Comparison of ENCODE assay signal across 8 cellular contexts in the genomic region with DNA sequence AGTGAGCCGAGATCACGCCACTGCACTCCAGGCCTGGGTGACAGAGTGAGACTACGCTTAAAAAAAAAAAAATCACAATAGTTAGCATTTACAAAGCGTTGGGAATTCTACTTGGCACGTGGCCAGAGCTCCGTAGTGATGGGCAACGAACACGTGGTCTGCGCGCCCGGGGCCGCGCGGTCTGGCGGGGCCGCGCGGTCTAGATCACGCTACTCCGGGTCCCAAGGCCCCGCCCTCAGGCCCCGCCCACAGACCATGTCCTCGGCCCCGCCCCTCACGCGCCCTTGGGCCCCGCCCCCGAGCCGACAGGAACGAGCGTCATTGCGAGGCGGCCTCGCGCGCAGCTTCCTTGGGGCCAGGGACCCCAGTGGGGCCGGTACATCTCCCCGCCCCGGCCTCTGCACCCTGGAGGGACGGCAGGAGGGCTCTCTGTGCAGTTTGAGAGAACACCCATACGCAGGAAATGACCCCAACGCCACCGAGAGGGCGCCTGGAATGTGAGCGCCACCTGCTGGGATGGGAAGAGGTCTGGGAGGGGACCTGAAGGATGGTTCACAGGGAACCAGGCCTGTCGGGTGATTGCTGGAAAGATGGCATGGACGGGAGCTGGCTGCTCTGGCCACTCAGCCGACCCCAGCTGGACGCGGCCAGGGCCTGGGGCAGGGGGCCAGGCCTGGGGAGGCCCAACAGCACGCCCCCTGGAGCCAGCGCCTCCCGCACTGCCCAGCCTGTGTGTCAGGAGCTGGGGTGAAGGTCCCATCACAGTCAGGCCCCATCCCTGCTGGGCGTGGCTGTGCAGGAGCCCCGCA. TPM values are rescaled to one million over a fixed set of nuclear protein-coding genes. Genes with fewer than 3 reads are reported as not detected.
DNase-seq lines count a peak whose midpoint lies in the region; ATAC-seq and TF ChIP-seq lines count a peak whose summit lies in the region.

No MANE protein-coding gene starts in this region.

- POLR2A ChIA-PET in naive thymus-derived CD4-positive, alpha-beta T cell (lab: Charles Lee) = interaction anchor here (0.6 to 8.9 kb wide), 19 partner anchors 9 to 274 kb away, joined by 3 to 109 read pairs (median 4); a partner anchor contains a TSS

- intact Hi-C loops in naive thymus-derived CD4-positive, alpha-beta T cell (cut with micrococcal nuclease) = loop anchor here (1.0 kb wide), 7 partner anchors 33 to 241 kb away; a partner anchor contains a TSS

- H3K9me3 Mint-ChIP-seq in naive thymus-derived CD4-positive, alpha-beta T cell = no peaks in the 10 kb centered on the region
- no peaks in the 10 kb centered on the region for H3K9me3 Mint-ChIP-seq in stimulated activated effector memory CD8-positive, alpha-beta T cell treated with anti-CD3 and anti-CD28 coated beads, Interleukin-12 subunit alpha, Interleukin-12 subunit beta, amount 100 ng/mL, for 72 hours

- peaks cover 16 to 24% of the 10 kb centered on the region in 2 donors for H3K4me1 ChIP-seq in naive thymus-derived CD4-positive, alpha-beta T cell (ENCODE audit: control insufficient read depth in 2 of 2, insufficient read depth in 2 of 2, low read length in 2 of 2)

- H3K27me3 ChIP-seq in naive thymus-derived CD4-positive, alpha-beta T cell (ENCODE audit: control insufficient read depth in 2 of 2, insufficient read depth in 2 of 2, low read length in 2 of 2) = no peaks in the 10 kb centered on the region

- DNase-seq in DMS153 (lab: John Stamatoyannopoulos, UW) (peak; percentile 87), activated T-helper 1 cell treated with Interleukin-2 at 50 U/mL for 16 hours (ENCODE audit: low read depth) (peak; percentile 89), fibroblast of gingiva (ENCODE audit: low read depth) (peak; percentile 88)
- DNase-seq in naive thymus-derived CD4-positive, alpha-beta T cell = peak; percentile 86 to 98 (median 93)
- DNase-seq in stimulated activated effector memory CD8-positive, alpha-beta T cell treated with anti-CD3 and anti-CD28 coated beads, Interleukin-12 subunit alpha, Interleukin-12 subunit beta, amount 100 ng/mL, for 72 hours (ENCODE audit: low spot score in 2 of 2) = peak; percentile 95 to 97

- H3K36me3 Mint-ChIP-seq in naive thymus-derived CD4-positive, alpha-beta T cell = peaks cover 0 to 4% (median 2%) of the 10 kb centered on the region in 5 donors
- H3K36me3 Mint-ChIP-seq in stimulated activated effector memory CD8-positive, alpha-beta T cell treated with anti-CD3 and anti-CD28 coated beads, Interleukin-12 subunit alpha, Interleukin-12 subunit beta, amount 100 ng/mL, for 72 hours = peaks cover 25% of the 10 kb centered on the region

- CTCF ChIA-PET in naive thymus-derived CD4-positive, alpha-beta T cell (lab: Charles Lee) = interaction anchor here (0.8 to 7.1 kb wide), 14 partner anchors 10 to 219 kb away, joined by 3 to 42 read pairs (median 3); a partner anchor contains a TSS

- peak overlapping the region; percentile 79 to 98 (median 95) for H3K27ac Mint-ChIP-seq in naive thymus-derived CD4-positive, alpha-beta T cell
- H3K27ac Mint-ChIP-seq in stimulated activated effector memory CD8-positive, alpha-beta T cell treated with anti-CD3 and anti-CD28 coated beads, Interleukin-12 subunit alpha, Interleukin-12 subunit beta, amount 100 ng/mL, for 72 hours = peak overlapping the region; percentile 89

- H3K36me3 ChIP-seq in KOPT-K1 (ENCODE audit: insufficient read depth, low read length) = peaks cover 12% of the 10 kb centered on the region
- H3K36me3 ChIP-seq in naive thymus-derived CD4-positive, alpha-beta T cell (ENCODE audit: control insufficient read depth in 2 of 3, insufficient read depth in 3 of 3, low read length in 3 of 3) = peaks cover 0 to 6% (median 0%) of the 10 kb centered on the region in 3 experiments

- no peaks in the 10 kb centered on the region for H3K9me3 ChIP-seq in KOPT-K1 (ENCODE audit: insufficient read depth, low read length, poor library complexity, severe bottlenecking)
- H3K9me3 ChIP-seq in naive thymus-derived CD4-positive, alpha-beta T cell (ENCODE audit: control insufficient read depth in 2 of 3, low read length in 3 of 3) = no peaks in the 10 kb centered on the region

- H3K4me3 Mint-ChIP-seq in naive thymus-derived CD4-positive, alpha-beta T cell = peak overlapping the region; percentile 84 to 95 (median 89)
- peak overlapping the region; percentile 87 for H3K4me3 Mint-ChIP-seq in stimulated activated effector memory CD8-positive, alpha-beta T cell treated with anti-CD3 and anti-CD28 coated beads, Interleukin-12 subunit alpha, Interleukin-12 subunit beta, amount 100 ng/mL, for 72 hours

- H3K27ac ChIP-seq in KOPT-K1 (ENCODE audit: low read depth, low read length, poor library complexity, severe bottlenecking) = peak overlapping the region; percentile 75
- H3K27ac ChIP-seq in naive thymus-derived CD4-positive, alpha-beta T cell (ENCODE audit: low read depth, low read length) = peak overlapping the region; percentile 98

- ATAC-seq in GM21576 (IDR thresholded peaks at IDR 0.05; ENCODE audit: unreplicated experiment) = peak; percentile 42
- ATAC-seq in naive thymus-derived CD4-positive, alpha-beta T cell = peak; percentile 86
- ATAC-seq in stimulated activated effector memory CD8-positive, alpha-beta T cell treated with anti-CD3 and anti-CD28 coated beads, Interleukin-12 subunit alpha, Interleukin-12 subunit beta, amount 100 ng/mL, for 72 hours = peak; percentile 81

- H3K4me3 ChIP-seq in naive thymus-derived CD4-positive, alpha-beta T cell (ENCODE audit: low read length) = peak overlapping the region; percentile 74

- peaks cover 0 to 7% (median 0%) of the 10 kb centered on the region in 5 donors for H3K27me3 Mint-ChIP-seq in naive thymus-derived CD4-positive, alpha-beta T cell

- H3K4me1 Mint-ChIP-seq in naive thymus-derived CD4-positive, alpha-beta T cell = peaks cover 9 to 25% (median 22%) of the 10 kb centered on the region in 7 donors
- H3K4me1 Mint-ChIP-seq in stimulated activated effector memory CD8-positive, alpha-beta T cell treated with anti-CD3 and anti-CD28 coated beads, Interleukin-12 subunit alpha, Interleukin-12 subunit beta, amount 100 ng/mL, for 72 hours = peaks cover 25% of the 10 kb centered on the region

TF ChIP-seq in PFSK-1, 5 proteins besides CTCF, POLR2A, EP300 and RAD21:
- TF ChIP-seq POLR2AphosphoS5 (IDR thresholded peaks at IDR 0.05; ENCODE audit: low read depth, low read length) (peak; percentile 75; the same call in 1 of the 2 replicates), TAF1 (IDR thresholded peaks at IDR 0.05; ENCODE audit: borderline replicate concordance, insufficient read depth, low read length) (no peak), SIN3A (IDR thresholded peaks at IDR 0.05; ENCODE audit: borderline replicate concordance, insufficient read depth, low read length) (no peak), FOXP2 (optimal IDR thresholded peaks at IDR 0.05; ENCODE audit: borderline replicate concordance, extremely low read depth, extremely low read length, insufficient read depth) (no peak)
- TF ChIP-seq, protein P1, sequence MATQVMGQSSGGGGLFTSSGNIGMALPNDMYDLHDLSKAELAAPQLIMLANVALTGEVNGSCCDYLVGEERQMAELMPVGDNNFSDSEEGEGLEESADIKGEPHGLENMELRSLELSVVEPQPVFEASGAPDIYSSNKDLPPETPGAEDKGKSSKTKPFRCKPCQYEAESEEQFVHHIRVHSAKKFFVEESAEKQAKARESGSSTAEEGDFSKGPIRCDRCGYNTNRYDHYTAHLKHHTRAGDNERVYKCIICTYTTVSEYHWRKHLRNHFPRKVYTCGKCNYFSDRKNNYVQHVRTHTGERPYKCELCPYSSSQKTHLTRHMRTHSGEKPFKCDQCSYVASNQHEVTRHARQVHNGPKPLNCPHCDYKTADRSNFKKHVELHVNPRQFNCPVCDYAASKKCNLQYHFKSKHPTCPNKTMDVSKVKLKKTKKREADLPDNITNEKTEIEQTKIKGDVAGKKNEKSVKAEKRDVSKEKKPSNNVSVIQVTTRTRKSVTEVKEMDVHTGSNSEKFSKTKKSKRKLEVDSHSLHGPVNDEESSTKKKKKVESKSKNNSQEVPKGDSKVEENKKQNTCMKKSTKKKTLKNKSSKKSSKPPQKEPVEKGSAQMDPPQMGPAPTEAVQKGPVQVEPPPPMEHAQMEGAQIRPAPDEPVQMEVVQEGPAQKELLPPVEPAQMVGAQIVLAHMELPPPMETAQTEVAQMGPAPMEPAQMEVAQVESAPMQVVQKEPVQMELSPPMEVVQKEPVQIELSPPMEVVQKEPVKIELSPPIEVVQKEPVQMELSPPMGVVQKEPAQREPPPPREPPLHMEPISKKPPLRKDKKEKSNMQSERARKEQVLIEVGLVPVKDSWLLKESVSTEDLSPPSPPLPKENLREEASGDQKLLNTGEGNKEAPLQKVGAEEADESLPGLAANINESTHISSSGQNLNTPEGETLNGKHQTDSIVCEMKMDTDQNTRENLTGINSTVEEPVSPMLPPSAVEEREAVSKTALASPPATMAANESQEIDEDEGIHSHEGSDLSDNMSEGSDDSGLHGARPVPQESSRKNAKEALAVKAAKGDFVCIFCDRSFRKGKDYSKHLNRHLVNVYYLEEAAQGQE (IDR thresholded peaks at IDR 0.05; ENCODE audit: insufficient read depth in 1 of 2, low read depth in 2 of 2, low read length in 2 of 2) = no peak

RNA-seq across cellular contexts. Expression of a gene that starts 2.0 kb away (rescaled TPM):
- polyA plus RNA-seq in PFSK-1 (2012; ENCODE audit: insufficient read length, low read depth) = 75.5 TPM
- 10 to 100 TPM; 19.3 to 27.7 (median 23.4) TPM for total RNA-seq in naive thymus-derived CD4-positive, alpha-beta T cell
- polyA plus RNA-seq in naive thymus-derived CD4-positive, alpha-beta T cell = 1 to 10 TPM; 9.0 to 9.9 TPM

RNA-seq across cellular contexts. Expression of a gene that starts 6.3 kb away (rescaled TPM):
- polyA plus RNA-seq in PFSK-1 (2012; ENCODE audit: insufficient read length, low read depth) = 0.39 TPM
- total RNA-seq in naive thymus-derived CD4-positive, alpha-beta T cell = 100 to 1,000 TPM in 1 of 5 experiments, 10 to 100 TPM in 4; 85.2 to 107 (median 94.0) TPM
- polyA plus RNA-seq in naive thymus-derived CD4-positive, alpha-beta T cell = 1 to 10 TPM; 9.0 to 9.7 TPM

RNA-seq across cellular contexts. Expression of a gene that starts 33.3 kb away (rescaled TPM):
- 203 TPM for polyA plus RNA-seq in PFSK-1 (2012; ENCODE audit: insufficient read length, low read depth)
- 100 to 1,000 TPM; 210 to 497 (median 392) TPM for total RNA-seq in naive thymus-derived CD4-positive, alpha-beta T cell
- polyA plus RNA-seq in naive thymus-derived CD4-positive, alpha-beta T cell = 100 to 1,000 TPM; 223 to 305 TPM

RNA-seq across cellular contexts. Expression of a gene that starts 54.1 kb away (rescaled TPM):
- polyA plus RNA-seq in PFSK-1 (2012; ENCODE audit: insufficient read length, low read depth) = not detected
- total RNA-seq in naive thymus-derived CD4-positive, alpha-beta T cell = not detected
- not detected for polyA plus RNA-seq in naive thymus-derived CD4-positive, alpha-beta T cell

RNA-seq across cellular contexts. Expression of a gene that starts 58.9 kb away (rescaled TPM):
- 635 TPM for polyA plus RNA-seq in PFSK-1 (2012; ENCODE audit: insufficient read length, low read depth)
- total RNA-seq in naive thymus-derived CD4-positive, alpha-beta T cell = 100 to 1,000 TPM in 4 of 5 experiments, 10 to 100 TPM in 1; 98.6 to 193 (median 109) TPM
- polyA plus RNA-seq in naive thymus-derived CD4-positive, alpha-beta T cell = 100 to 1,000 TPM; 156 to 243 TPM

Comparison
In these comparisons a context has a peak if more than half of its experiments do, and no peak if none do; other contexts are left out.
1. Peak in every context shown above with its lines: DNase-seq, ATAC-seq, H3K4me3 ChIP-seq and H3K27ac ChIP-seq.